Comparison of ENCODE assay signal across 1 cellular context in the genomic region with DNA sequence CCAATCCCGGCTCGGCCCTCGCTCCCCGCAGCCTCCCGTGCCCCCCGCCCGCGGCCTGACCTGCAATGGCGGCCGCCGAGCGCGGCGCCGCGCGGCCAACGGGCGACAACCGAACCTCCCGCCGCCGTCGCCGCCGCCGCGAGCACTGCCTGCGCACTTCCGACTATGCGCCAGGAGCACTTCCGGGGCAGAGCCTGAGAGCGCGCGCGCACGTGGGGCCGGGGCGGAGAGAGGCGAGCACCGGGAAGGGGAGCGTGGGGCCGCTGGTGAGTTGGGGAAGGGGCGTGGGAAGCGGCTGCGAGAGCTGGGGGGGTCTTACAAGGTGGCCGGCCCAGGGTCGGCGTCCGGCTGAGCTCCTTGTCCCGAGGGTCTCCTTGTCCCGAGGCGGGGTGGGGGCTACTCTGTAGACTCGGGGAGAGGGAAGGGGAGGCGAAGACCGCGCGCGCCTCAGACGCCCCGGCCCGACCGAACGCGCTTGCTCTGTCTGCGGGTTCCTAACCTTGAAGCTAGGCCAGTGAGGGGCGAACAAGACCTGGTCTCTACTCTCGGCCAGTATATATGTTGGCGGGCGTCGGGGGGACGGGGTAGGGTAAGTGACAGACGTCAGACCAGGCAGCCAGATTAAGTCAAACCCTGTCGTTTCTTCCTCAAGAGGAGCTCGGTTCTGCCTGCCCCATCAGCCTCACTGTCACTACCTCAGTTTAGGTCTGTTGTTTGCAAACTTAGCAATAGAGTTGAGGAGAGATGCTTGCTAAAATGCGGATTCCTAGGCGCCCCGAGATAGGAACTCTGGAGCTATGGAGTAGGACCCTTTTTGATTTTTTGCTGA.
TF ChIP-seq lines count a peak whose summit lies in the region.

A gene with protein sequence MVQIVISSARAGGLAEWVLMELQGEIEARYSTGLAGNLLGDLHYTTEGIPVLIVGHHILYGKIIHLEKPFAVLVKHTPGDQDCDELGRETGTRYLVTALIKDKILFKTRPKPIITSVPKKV (minus strand): TSS at position 165 of the 829 bp plus-strand sequence. CDS start 11,130 bp downstream, outside the sequence.
A gene (plus strand): TSS at position 226 of the 829 bp plus-strand sequence. CDS start 811 bp downstream, outside the sequence.

TF ChIP-seq in K562, 482 proteins besides CTCF, POLR2A, EP300 and RAD21 (continued from another document):
- TF ChIP-seq, protein P1, sequence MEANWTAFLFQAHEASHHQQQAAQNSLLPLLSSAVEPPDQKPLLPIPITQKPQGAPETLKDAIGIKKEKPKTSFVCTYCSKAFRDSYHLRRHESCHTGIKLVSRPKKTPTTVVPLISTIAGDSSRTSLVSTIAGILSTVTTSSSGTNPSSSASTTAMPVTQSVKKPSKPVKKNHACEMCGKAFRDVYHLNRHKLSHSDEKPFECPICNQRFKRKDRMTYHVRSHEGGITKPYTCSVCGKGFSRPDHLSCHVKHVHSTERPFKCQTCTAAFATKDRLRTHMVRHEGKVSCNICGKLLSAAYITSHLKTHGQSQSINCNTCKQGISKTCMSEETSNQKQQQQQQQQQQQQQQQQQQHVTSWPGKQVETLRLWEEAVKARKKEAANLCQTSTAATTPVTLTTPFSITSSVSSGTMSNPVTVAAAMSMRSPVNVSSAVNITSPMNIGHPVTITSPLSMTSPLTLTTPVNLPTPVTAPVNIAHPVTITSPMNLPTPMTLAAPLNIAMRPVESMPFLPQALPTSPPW (CRISPR knock-in tag; IDR thresholded peaks at IDR 0.05), result peak; percentile 91
- TF ChIP-seq, protein P2, sequence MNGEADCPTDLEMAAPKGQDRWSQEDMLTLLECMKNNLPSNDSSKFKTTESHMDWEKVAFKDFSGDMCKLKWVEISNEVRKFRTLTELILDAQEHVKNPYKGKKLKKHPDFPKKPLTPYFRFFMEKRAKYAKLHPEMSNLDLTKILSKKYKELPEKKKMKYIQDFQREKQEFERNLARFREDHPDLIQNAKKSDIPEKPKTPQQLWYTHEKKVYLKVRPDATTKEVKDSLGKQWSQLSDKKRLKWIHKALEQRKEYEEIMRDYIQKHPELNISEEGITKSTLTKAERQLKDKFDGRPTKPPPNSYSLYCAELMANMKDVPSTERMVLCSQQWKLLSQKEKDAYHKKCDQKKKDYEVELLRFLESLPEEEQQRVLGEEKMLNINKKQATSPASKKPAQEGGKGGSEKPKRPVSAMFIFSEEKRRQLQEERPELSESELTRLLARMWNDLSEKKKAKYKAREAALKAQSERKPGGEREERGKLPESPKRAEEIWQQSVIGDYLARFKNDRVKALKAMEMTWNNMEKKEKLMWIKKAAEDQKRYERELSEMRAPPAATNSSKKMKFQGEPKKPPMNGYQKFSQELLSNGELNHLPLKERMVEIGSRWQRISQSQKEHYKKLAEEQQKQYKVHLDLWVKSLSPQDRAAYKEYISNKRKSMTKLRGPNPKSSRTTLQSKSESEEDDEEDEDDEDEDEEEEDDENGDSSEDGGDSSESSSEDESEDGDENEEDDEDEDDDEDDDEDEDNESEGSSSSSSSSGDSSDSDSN (IDR thresholded peaks at IDR 0.05; ENCODE audit: borderline replicate concordance in 1 of 2, low read depth in 2 of 2, low read length in 2 of 2), result 0 out of 4 replicates have a peak, but pooled peaks of 1 of the 2 experiments have one; percentile 20
- TF ChIP-seq FOXA1 (IDR thresholded peaks at IDR 0.05; ENCODE audit: borderline replicate concordance) (no peak), MEIS2 (IDR thresholded peaks at IDR 0.05; ENCODE audit: partially characterized antibody) (peak; percentile 37), CTBP1 (IDR thresholded peaks at IDR 0.05; ENCODE audit: borderline replicate concordance) (peak; percentile 61; the same call in 1 of the 2 replicates)
